8 cellular contexts compared by ENCODE assay signal in genomic region chr2:151391436-151391835, GRCh38. TPM values are rescaled to one million over a fixed set of nuclear protein-coding genes. Genes with fewer than 3 reads are reported as not detected.
"Had no signal": no experiment of that assay in that cellular context is flagged by ENCODE, and none has a peak within 500 bp of the region (broad histone marks: within the 10 kb centered on the region; RNA-seq: fewer than 3 reads in every experiment).

No MANE protein-coding gene starts in this region.

- H3K4me3 ChIP-seq: GM23248, HAP-1, K562 had no signal

- H3K36me3 ChIP-seq: HAP-1 had no signal

- DNase-seq: GM23248, GOT3, HFFc6, IMR-90 had no signal

- H3K27ac ChIP-seq: GM23248 had no signal

- ATAC-seq: HCT116 had no signal

- H3K9ac ChIP-seq: GM23248 had no signal

- H3K9me3 ChIP-seq: HAP-1 had no signal

- H3K4me1 ChIP-seq: HAP-1 had no signal

RNA-seq across cellular contexts. Expression of gene TNFAIP6, which starts 34.0 kb away (rescaled TPM):
- total RNA-seq: HT-29, K562 had no signal
